10 cellular contexts compared by ENCODE assay signal in the genomic region with DNA sequence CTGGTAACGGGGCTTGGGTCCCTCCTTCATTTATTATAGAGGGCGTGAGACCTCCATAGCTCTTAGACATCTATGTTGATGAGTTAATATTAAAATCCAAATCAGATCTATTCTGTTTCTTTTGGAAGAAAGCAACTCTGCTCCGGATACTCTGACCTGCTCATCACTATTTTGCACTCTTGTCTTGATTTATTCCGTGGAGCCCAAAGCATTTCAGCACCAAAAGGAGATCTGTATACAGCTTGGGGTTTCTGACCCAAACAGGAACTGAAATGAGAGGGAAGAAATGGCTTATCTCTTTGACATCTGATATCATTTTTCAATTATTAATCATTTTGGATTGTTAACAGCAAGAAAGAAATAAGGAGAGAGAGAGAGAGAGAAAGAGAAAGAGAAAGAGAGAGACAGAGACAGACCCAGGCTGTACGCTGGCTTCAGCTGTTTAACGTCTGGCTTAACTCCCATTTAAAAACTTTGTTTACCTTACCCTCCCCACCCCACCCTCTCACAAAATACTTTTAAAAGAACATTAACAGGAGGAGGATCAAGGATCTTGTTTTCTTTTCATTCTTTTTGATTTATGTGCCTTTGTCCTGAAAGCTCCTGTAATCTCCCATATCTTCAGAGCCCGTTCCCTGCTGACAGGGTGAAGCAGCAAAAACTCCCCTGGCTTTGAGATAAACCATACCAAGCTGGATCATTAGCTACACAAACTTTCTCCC.
DNase-seq lines count a peak whose midpoint lies in the region; ATAC-seq and TF ChIP-seq lines count a peak whose summit lies in the region.
"Had no signal": no experiment of that assay in that cellular context is flagged by ENCODE, and none has a peak within 500 bp of the region (broad histone marks: within the 10 kb centered on the region; RNA-seq: fewer than 3 reads in every experiment).

No MANE protein-coding gene starts in this region.

- in situ Hi-C loops in transverse colon (cut with MboI; ENCODE audit: low pct_ligation_motif_present in 1 of 4, low pct_unique_long_range_greater_than_20kb in 1 of 4, low sequenced_read_pairs in 3 of 4) = no loop called here

- H3K27me3 ChIP-seq in transverse colon = no peaks in the 10 kb centered on the region

- peaks cover 3% of the 10 kb centered on the region for H3K4me1 Mint-ChIP-seq in T-helper 2 cell treated with Interferon-gamma antibody and Interleukin-4, amounts not matched to agents 5 μg/mL and 100 μg/mL, for 36 hours (ENCODE audit: low read depth)
- H3K4me1 Mint-ChIP-seq in chondrocyte (ENCODE audit: low read depth) = peaks cover 10% of the 10 kb centered on the region
- H3K4me1 Mint-ChIP-seq in glutamatergic neuron (ENCODE audit: low read depth, unreplicated experiment) = peaks cover 12% of the 10 kb centered on the region

- WGBS in transverse colon (ENCODE audit: low coverage in 1 of 2), 2 donors = 18 to 35% methylated on average over 5 to 7 of the region's 7 CpGs

- H3K36me3 ChIP-seq in mucosa of descending colon (ENCODE audit: low read depth) (no peaks in the 10 kb centered on the region), transverse colon (no peaks in the 10 kb centered on the region)

- no peaks in the 10 kb centered on the region for H3K36me3 Mint-ChIP-seq in T-helper 2 cell treated with Interferon-gamma antibody and Interleukin-4, amounts not matched to agents 5 μg/mL and 100 μg/mL, for 36 hours (ENCODE audit: low read depth)
- H3K36me3 Mint-ChIP-seq in chondrocyte (ENCODE audit: low read depth) (no peaks in the 10 kb centered on the region), glutamatergic neuron (ENCODE audit: unreplicated experiment) (no peaks in the 10 kb centered on the region)

- H3K9me3 ChIP-seq in mucosa of descending colon (no peaks in the 10 kb centered on the region), transverse colon (no peaks in the 10 kb centered on the region)

- peak overlapping the region; percentile 65 for H3K4me3 Mint-ChIP-seq in T-helper 2 cell treated with Interferon-gamma antibody and Interleukin-4, amounts not matched to agents 5 μg/mL and 100 μg/mL, for 36 hours
- H3K4me3 Mint-ChIP-seq in chondrocyte (ENCODE audit: unreplicated experiment) (peak overlapping the region; percentile 59), glutamatergic neuron (ENCODE audit: unreplicated experiment) (no peak overlapping the region)
- H3K4me3 Mint-ChIP-seq: stimulated activated naive CD8-positive, alpha-beta T cell treated with anti-CD3 and anti-CD28 coated beads, Interleukin-15, Interleukin-2, amounts not matched to agents 100 ng/mL and 50 ng/mL, for 24 hours had no signal

- TF ChIP-seq EP300 in transverse colon (IDR thresholded peaks at IDR 0.05; ENCODE audit: low read depth) = no peak

- peak overlapping the region; percentile 21 to 71 (median 48) for H3K27ac ChIP-seq in transverse colon

- intact Hi-C loops in mucosa of descending colon (cut with DNase I, micrococcal nuclease) (no loop called here), transverse colon (cut with DNase I; ENCODE audit: low total_unique reads) (no loop called here)

- no peak for DNase-seq in T-helper 2 cell treated with Interferon-gamma antibody and Interleukin-4, amounts not matched to agents 5 μg/mL and 100 μg/mL, for 36 hours (ENCODE audit: low spot score)
- DNase-seq in T-helper 2 cell = no peak
- DNase-seq in chondrocyte (ENCODE audit: low spot score) = no peak
- DNase-seq in mucosa of descending colon = no peak
- no peak for DNase-seq in transverse colon
- no peak for DNase-seq in stimulated activated CD4-positive, alpha-beta T cell treated with anti-CD3 and anti-CD28 coated beads, Interleukin-12 subunit alpha, Interleukin-12 subunit beta, amount 100 ng/mL, for 4 hours
- DNase-seq in glutamatergic neuron = no peak
- DNase-seq: 8988T had no signal

- H3K27ac Mint-ChIP-seq in T-helper 2 cell treated with Interferon-gamma antibody and Interleukin-4, amounts not matched to agents 5 μg/mL and 100 μg/mL, for 36 hours = peak overlapping the region; percentile 53
- H3K27ac Mint-ChIP-seq in chondrocyte (ENCODE audit: unreplicated experiment) (peak overlapping the region; percentile 86), glutamatergic neuron (ENCODE audit: unreplicated experiment) (no peak overlapping the region)
- H3K27ac Mint-ChIP-seq: stimulated activated naive CD8-positive, alpha-beta T cell treated with anti-CD3 and anti-CD28 coated beads, Interleukin-15, Interleukin-2, amounts not matched to agents 100 ng/mL and 50 ng/mL, for 24 hours had no signal

- TF ChIP-seq POLR2A in transverse colon (IDR thresholded peaks at IDR 0.05) = no peak

- H3K9me3 Mint-ChIP-seq in T-helper 2 cell treated with Interferon-gamma antibody and Interleukin-4, amounts not matched to agents 5 μg/mL and 100 μg/mL, for 36 hours = no peaks in the 10 kb centered on the region
- H3K9me3 Mint-ChIP-seq in chondrocyte (ENCODE audit: low read depth) (no peaks in the 10 kb centered on the region), glutamatergic neuron (ENCODE audit: unreplicated experiment) (peaks cover 12% of the 10 kb centered on the region)
- H3K9me3 Mint-ChIP-seq: stimulated activated naive CD8-positive, alpha-beta T cell treated with anti-CD3 and anti-CD28 coated beads, Interleukin-15, Interleukin-2, amounts not matched to agents 100 ng/mL and 50 ng/mL, for 24 hours had no signal

- H3K4me1 ChIP-seq in mucosa of descending colon (ENCODE audit: low read depth) = no peaks in the 10 kb centered on the region
- peaks cover 0 to 8% (median 0%) of the 10 kb centered on the region in 4 donors for H3K4me1 ChIP-seq in transverse colon

- no peak for TF ChIP-seq CTCF in chondrocyte (IDR thresholded peaks at IDR 0.05)
- TF ChIP-seq CTCF in mucosa of descending colon (IDR thresholded peaks at IDR 0.05) = no peak
- no peak for TF ChIP-seq CTCF in transverse colon (IDR thresholded peaks at IDR 0.05)
- TF ChIP-seq CTCF in glutamatergic neuron (IDR thresholded peaks at IDR 0.05; ENCODE audit: partially characterized antibody, unreplicated experiment) = no peak

- peaks cover 3% of the 10 kb centered on the region for H3K27me3 Mint-ChIP-seq in T-helper 2 cell treated with Interferon-gamma antibody and Interleukin-4, amounts not matched to agents 5 μg/mL and 100 μg/mL, for 36 hours (ENCODE audit: low read depth)
- H3K27me3 Mint-ChIP-seq in chondrocyte (ENCODE audit: low read depth) (no peaks in the 10 kb centered on the region), glutamatergic neuron (ENCODE audit: unreplicated experiment) (peaks cover 7% of the 10 kb centered on the region)

- ATAC-seq in mucosa of descending colon = peak; percentile 40
- ATAC-seq in GM18511 (IDR thresholded peaks at IDR 0.05; ENCODE audit: unreplicated experiment) = no peak

- H3K4me3 ChIP-seq in mucosa of descending colon = no peak overlapping the region
- peak overlapping the region in 2 of 4 donors; percentile 11 to 29 for H3K4me3 ChIP-seq in transverse colon
